Comparison of ENCODE assay signal across 1 cellular context in genomic region chr15:76987276-76987675, GRCh38.
TF ChIP-seq lines count a peak whose summit lies in the region.

No MANE protein-coding gene starts in this region.

TF ChIP-seq in WTC11, 78 proteins besides CTCF, POLR2A, EP300 and RAD21 (continued from another document):
- TF ChIP-seq GRHL2 (CRISPR knock-in tag; IDR thresholded peaks at IDR 0.05; ENCODE audit: insufficient replicate concordance, severe bottlenecking) (no peak), ZNF425 (CRISPR knock-in tag; conservative IDR thresholded peaks at IDR 0.05) (no peak), ZNF219 (CRISPR knock-in tag; IDR thresholded peaks at IDR 0.05; ENCODE audit: borderline replicate concordance) (no peak), ARID4B (CRISPR knock-in tag; IDR thresholded peaks at IDR 0.05; ENCODE audit: borderline replicate concordance) (no peak)
- TF ChIP-seq, protein P1, sequence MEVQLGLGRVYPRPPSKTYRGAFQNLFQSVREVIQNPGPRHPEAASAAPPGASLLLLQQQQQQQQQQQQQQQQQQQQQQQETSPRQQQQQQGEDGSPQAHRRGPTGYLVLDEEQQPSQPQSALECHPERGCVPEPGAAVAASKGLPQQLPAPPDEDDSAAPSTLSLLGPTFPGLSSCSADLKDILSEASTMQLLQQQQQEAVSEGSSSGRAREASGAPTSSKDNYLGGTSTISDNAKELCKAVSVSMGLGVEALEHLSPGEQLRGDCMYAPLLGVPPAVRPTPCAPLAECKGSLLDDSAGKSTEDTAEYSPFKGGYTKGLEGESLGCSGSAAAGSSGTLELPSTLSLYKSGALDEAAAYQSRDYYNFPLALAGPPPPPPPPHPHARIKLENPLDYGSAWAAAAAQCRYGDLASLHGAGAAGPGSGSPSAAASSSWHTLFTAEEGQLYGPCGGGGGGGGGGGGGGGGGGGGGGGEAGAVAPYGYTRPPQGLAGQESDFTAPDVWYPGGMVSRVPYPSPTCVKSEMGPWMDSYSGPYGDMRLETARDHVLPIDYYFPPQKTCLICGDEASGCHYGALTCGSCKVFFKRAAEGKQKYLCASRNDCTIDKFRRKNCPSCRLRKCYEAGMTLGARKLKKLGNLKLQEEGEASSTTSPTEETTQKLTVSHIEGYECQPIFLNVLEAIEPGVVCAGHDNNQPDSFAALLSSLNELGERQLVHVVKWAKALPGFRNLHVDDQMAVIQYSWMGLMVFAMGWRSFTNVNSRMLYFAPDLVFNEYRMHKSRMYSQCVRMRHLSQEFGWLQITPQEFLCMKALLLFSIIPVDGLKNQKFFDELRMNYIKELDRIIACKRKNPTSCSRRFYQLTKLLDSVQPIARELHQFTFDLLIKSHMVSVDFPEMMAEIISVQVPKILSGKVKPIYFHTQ (CRISPR knock-in tag; IDR thresholded peaks at IDR 0.05): no peak
TF ChIP-seq in WTC11: peak in this region for 0.
